13 cellular contexts compared by ENCODE assay signal in the genomic region with DNA sequence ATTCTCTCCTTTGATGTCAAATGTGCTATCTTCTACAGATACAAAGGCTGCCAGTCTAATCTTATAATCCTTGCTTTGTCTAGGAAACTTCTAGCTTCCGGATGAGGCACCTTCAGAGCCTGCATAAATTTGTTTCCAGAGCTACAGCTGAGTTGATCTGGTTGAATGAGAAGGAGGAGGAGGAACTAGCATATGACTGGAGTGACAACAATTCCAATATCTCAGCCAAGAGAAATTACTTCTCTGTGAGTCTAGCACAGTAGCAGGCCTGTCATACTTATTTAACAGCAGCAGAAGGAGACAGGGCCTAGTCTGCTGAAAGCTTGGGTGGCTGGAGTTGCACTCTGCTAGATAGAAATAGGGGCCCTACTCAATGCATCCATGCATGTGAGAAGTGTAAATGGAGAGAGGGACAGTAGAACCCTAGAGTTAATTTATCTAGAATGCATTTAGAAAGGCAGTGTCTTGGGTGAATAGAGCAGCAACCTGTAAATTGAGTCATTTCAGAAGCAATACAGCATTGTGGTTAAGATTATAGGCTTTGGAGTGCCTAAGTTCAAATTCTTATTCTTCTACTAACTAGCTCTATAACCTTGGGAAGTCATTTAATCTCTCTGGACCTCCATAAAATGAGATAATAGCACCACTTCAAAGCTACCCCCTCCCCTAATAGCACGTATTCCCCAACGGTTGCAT.
DNase-seq lines count a peak whose midpoint lies in the region; ATAC-seq, FAIRE-seq and TF ChIP-seq lines count a peak whose summit lies in the region.
"Had no signal": no experiment of that assay in that cellular context is flagged by ENCODE, and none has a peak within 500 bp of the region (broad histone marks: within the 10 kb centered on the region; RNA-seq: fewer than 3 reads in every experiment).

No MANE protein-coding gene starts in this region.

- H2AFZ ChIP-seq in GM12878 (ENCODE audit: control insufficient read depth, low read depth, low read length): no peak overlapping the region

- in situ Hi-C loops in GM12878 (cut with MboI): no loop called here

- intact Hi-C loops in heart left ventricle (cut with DNase I): loop anchor here in 1 of 10 donors (10.0 kb wide), 1 partner anchor 51 kb away; no protein-coding TSS in a partner anchor
- intact Hi-C loops in cardiac septum (cut with DNase I): no loop called here
- intact Hi-C loops in GM12878 (cut with micrococcal nuclease; ENCODE audit: unreplicated experiment): no loop called here
- intact Hi-C loops in posterior cingulate gyrus (cut with DNase I): no loop called here

- H3K27me3 ChIP-seq in heart left ventricle (no peaks in the 10 kb centered on the region), GM12878 (replicated peaks in 1 of 2; ENCODE audit: control insufficient read depth in 2 of 2, insufficient read depth in 2 of 2, low read length in 1 of 2) (no peaks in the 10 kb centered on the region), kidney epithelial cell (ENCODE audit: control insufficient read depth, insufficient read depth, low read length) (no peaks in the 10 kb centered on the region)
- H3K27me3 ChIP-seq: BLaER1 treated with 17β-estradiol and CSF1 and Interleukin-3, amounts not matched to agents 10 nM and 100 nM; testis had no signal

- FAIRE-seq in GM12878 (lab: Jason Lieb, UNC): no peak

- H3K27ac ChIP-seq in heart left ventricle: peak overlapping the region in 4 of 12 donors; percentile 16 to 36 (median 24)
- no peak overlapping the region for H3K27ac ChIP-seq in GM12878 (ENCODE audit: control insufficient read depth, insufficient read depth)
- H3K27ac ChIP-seq: BLaER1 treated with 17β-estradiol and CSF1 and Interleukin-3, amounts not matched to agents 10 nM and 100 nM; testis had no signal

- no peak for TF ChIP-seq EP300 in GM12878 (IDR thresholded peaks at IDR 0.05; ENCODE audit: borderline replicate concordance in 1 of 2, control insufficient read depth in 1 of 2, low read depth in 2 of 2, low read length in 2 of 2)

- BruUV-seq in GM12878 (replicated peaks; lab: Mats Ljungman, UMichigan): no TSS peak

- TF ChIP-seq RAD21 in GM12878 (IDR thresholded peaks at IDR 0.05; ENCODE audit: insufficient read depth, low read depth, low read length): no peak

- no peak overlapping the region for H3K4me2 ChIP-seq in GM12878 (ENCODE audit: control insufficient read depth, insufficient read depth)
- H3K4me2 ChIP-seq: BLaER1 treated with 17β-estradiol and CSF1 and Interleukin-3, amounts not matched to agents 10 nM and 100 nM had no signal

- TF ChIP-seq POLR2A in heart left ventricle (IDR thresholded peaks at IDR 0.05) (no peak), GM12878 (IDR thresholded peaks at IDR 0.05; ENCODE audit: low read depth, low read length) (no peak)

- TF ChIP-seq CTCF in heart left ventricle (IDR thresholded peaks at IDR 0.05): no peak
- TF ChIP-seq CTCF in GM12878 (IDR thresholded peaks at IDR 0.05 in 2 of 3, conservative IDR thresholded peaks at IDR 0.05 in 1 of 3; ENCODE audit: control insufficient read depth in 2 of 3, extremely low read depth in 1 of 3, insufficient read depth in 1 of 3, low read depth in 3 of 3, low read length in 3 of 3): no peak
- TF ChIP-seq CTCF in kidney epithelial cell (IDR thresholded peaks at IDR 0.05; ENCODE audit: insufficient read depth, low read length, poor library complexity, severe bottlenecking): no peak

- H3K9ac ChIP-seq in GM12878 (ENCODE audit: control insufficient read depth, insufficient read depth, low read length): no peak overlapping the region
- H3K9ac ChIP-seq: BLaER1 treated with 17β-estradiol and CSF1 and Interleukin-3, amounts not matched to agents 10 nM and 100 nM had no signal

- POLR2A ChIA-PET in GM12878 (lab: Charles Lee): no interaction called here

- H3K79me2 ChIP-seq in GM12878 (ENCODE audit: control insufficient read depth, insufficient read depth, low read length): no peaks in the 10 kb centered on the region

- SMC1A ChIA-PET in GM12878 (lab: Charles Lee; ENCODE audit: uncharacterized antibody, unreplicated experiment): interaction anchor here (1.5 kb wide), 1 partner anchor 25 kb away, joined by 7 read pairs; no protein-coding TSS in a partner anchor

- H4K20me1 ChIP-seq in GM12878 (ENCODE audit: control insufficient read depth, insufficient read depth): no peaks in the 10 kb centered on the region

- H3K9me3 ChIP-seq in heart left ventricle (no peaks in the 10 kb centered on the region), GM12878 (replicated peaks; ENCODE audit: control insufficient read depth, insufficient read depth, low read length) (no peaks in the 10 kb centered on the region)
- H3K9me3 ChIP-seq: BLaER1 treated with 17β-estradiol and CSF1 and Interleukin-3, amounts not matched to agents 10 nM and 100 nM; testis had no signal

- RAD21 ChIA-PET in GM12878 (lab: Charles Lee; ENCODE audit: unreplicated experiment): no interaction called here

- CTCF ChIA-PET in GM12878 (lab: Yijun Ruan, JAX): interaction anchor here (1.0 to 1.8 kb wide), 7 partner anchors 12 to 186 kb away, joined by 3 to 10 read pairs (median 3); no protein-coding TSS in a partner anchor

- WGBS in heart left ventricle, 4 donors: 65 to 73% (median 72%) methylated on average over 3 of the region's 3 CpGs
- WGBS in GM12878 (ENCODE audit: insufficient coverage, insufficient replicate concordance, low lambda C conversion rate, missing lambda C conversion rate): 98% methylated on average over 3 of the region's 3 CpGs

- H3K4me3 ChIP-seq in heart left ventricle (no peak overlapping the region), GM12878 (no peak overlapping the region), kidney epithelial cell (ENCODE audit: low read depth, low read length) (no peak overlapping the region)
- H3K4me3 ChIP-seq: BLaER1 treated with 17β-estradiol and CSF1 and Interleukin-3, amounts not matched to agents 10 nM and 100 nM; testis had no signal

- DNase-seq in heart left ventricle (no peak), cardiac septum (ENCODE audit: low spot score) (no peak), GM12878 (ENCODE audit: low read depth, low spot score) (no peak), kidney epithelial cell (ENCODE audit: low read depth) (peak; percentile 23), A172 (ENCODE audit: low spot score) (no peak), posterior cingulate gyrus (no peak), HK-2 (ENCODE audit: unreplicated experiment) (no peak)
- DNase-seq: left cardiac atrium, NCI-H1436 treated with DMSO at 0.1 percent for 48 hours, occipital lobe, testis had no signal

- H3K36me3 ChIP-seq in heart left ventricle (peaks cover 0 to 99% (median 90%) of the 10 kb centered on the region in 9 donors), GM12878 (ENCODE audit: control insufficient read depth in 2 of 2, insufficient read depth in 2 of 2, low read length in 1 of 2) (peaks cover 7 to 38% of the 10 kb centered on the region in 2 experiments), kidney epithelial cell (ENCODE audit: control insufficient read depth, insufficient read depth, low read length) (peaks cover 5% of the 10 kb centered on the region)

- H3K4me1 ChIP-seq in heart left ventricle: peaks cover 0 to 25% (median 9%) of the 10 kb centered on the region in 12 donors
- H3K4me1 ChIP-seq in GM12878 (ENCODE audit: control insufficient read depth, insufficient read depth, low read length): no peaks in the 10 kb centered on the region
- H3K4me1 ChIP-seq: testis had no signal

- ATAC-seq in heart left ventricle: peak; percentile 32 to 73 (median 69)
- no peak; the same call in 2 of the 3 replicates for ATAC-seq in GM12878
- ATAC-seq in HG03108 (IDR thresholded peaks at IDR 0.05; ENCODE audit: unreplicated experiment): no peak

TF ChIP-seq in GM12878, 131 proteins besides CTCF, POLR2A, EP300 and RAD21:
- TF ChIP-seq SUPT20H (IDR thresholded peaks at IDR 0.05; ENCODE audit: borderline replicate concordance, control insufficient read depth, low read depth, low read length) (no peak), RUNX3 (IDR thresholded peaks at IDR 0.05; ENCODE audit: low read length) (peak; percentile 73), IRF4 (IDR thresholded peaks at IDR 0.05; ENCODE audit: low read depth, low read length) (peak; percentile 36; the same call in 1 of the 2 replicates), JUNB (IDR thresholded peaks at IDR 0.05) (peak; percentile 55)

Comparison
In these comparisons a context has a peak if more than half of its experiments do, and no peak if none do; other contexts are left out.
1. ATAC-seq: peak in heart left ventricle (4 of 4); none in GM12878 (single experiment) and HG03108 (single experiment).